Comparison of ENCODE assay signal across 8 cellular contexts in the genomic region with DNA sequence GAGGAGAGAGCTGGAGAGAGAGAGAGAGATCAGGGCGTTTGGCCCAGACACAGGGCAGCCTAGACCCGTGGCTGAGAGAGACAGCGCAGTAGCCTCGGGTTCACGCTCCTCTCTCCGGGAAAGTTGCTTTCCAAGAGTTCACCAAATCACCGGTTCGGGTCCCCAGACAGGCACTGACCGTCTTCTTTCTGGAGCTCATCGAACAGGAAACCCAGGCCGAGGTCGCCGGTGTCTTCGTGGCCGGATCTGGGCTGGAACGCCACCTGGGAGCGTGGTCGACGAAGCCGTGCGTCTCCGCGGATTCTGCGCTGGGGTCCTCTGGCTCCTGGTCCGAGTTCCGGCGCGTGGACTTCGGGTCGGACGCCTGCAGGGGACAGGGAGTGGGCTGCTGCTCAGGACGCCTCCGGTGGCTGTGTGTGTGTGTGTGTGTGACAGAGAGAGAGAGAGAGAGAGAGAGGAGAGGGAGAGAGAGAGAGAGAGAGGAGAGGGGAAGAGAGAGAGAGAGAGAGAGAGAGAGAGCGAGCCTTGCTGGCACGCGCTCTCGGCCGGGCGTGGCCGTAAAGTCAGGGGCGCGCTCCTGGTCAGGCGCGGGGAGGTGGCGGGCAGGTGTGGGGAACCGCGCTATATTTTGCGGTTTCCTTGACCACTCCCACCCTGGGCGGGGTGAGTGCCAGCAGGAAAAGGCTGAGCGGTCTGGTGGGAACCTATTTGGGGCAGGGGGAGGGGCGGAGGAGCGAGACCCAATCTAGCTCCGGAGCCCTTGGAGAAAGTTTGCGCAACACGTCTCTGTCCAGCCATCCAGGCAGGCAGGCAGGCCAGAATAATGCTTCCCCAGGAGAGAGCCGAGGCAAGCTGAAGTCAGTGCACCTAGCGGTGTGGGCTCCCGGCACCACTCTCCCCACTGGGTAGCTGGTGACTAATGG.
DNase-seq lines count a peak whose midpoint lies in the region; ATAC-seq and TF ChIP-seq lines count a peak whose summit lies in the region.

No MANE protein-coding gene starts in this region.

- H3K4me1 Mint-ChIP-seq in activated naive CD4-positive, alpha-beta T cell treated with anti-CD3 and anti-CD28 coated beads for 36 hours (ENCODE audit: low read depth): peaks cover 8% of the 10 kb centered on the region

- CTCF ChIA-PET in activated naive CD4-positive, alpha-beta T cell treated with anti-CD3 and anti-CD28 coated beads for 36 hours (lab: Charles Lee): interaction anchor here (1.0 kb wide), 1 partner anchor 189 kb away, joined by 4 read pairs; no protein-coding TSS in a partner anchor

- H3K27me3 Mint-ChIP-seq in activated naive CD4-positive, alpha-beta T cell treated with anti-CD3 and anti-CD28 coated beads for 36 hours (ENCODE audit: low read depth): peaks cover 19% of the 10 kb centered on the region

- intact Hi-C loops in activated naive CD4-positive, alpha-beta T cell treated with anti-CD3 and anti-CD28 coated beads for 36 hours (cut with micrococcal nuclease): no loop called here
- intact Hi-C loops in ascending aorta (cut with DNase I): no loop called here

- ATAC-seq in upper lobe of left lung (ENCODE audit: low FRiP score in 2 of 2): peak; percentile 36 to 66
- ATAC-seq in HG03432 (IDR thresholded peaks at IDR 0.05; ENCODE audit: unreplicated experiment): no peak

- H3K9me3 ChIP-seq in ascending aorta: no peaks in the 10 kb centered on the region
- H3K9me3 ChIP-seq in liver (ENCODE audit: control insufficient read depth in 4 of 4, low read length in 3 of 4): no peaks in the 10 kb centered on the region
- no peaks in the 10 kb centered on the region for H3K9me3 ChIP-seq in upper lobe of left lung

- no peak for TF ChIP-seq CTCF in ascending aorta (IDR thresholded peaks at IDR 0.05)
- TF ChIP-seq CTCF in liver (IDR thresholded peaks at IDR 0.05; ENCODE audit: low read depth, low read length, missing input control): no peak
- TF ChIP-seq CTCF in upper lobe of left lung (IDR thresholded peaks at IDR 0.05): peak in 2 of 6 experiments; percentile 11 to 14

- no peak for TF ChIP-seq EP300 in upper lobe of left lung (IDR thresholded peaks at IDR 0.05)

- H3K9me3 Mint-ChIP-seq in activated naive CD4-positive, alpha-beta T cell treated with anti-CD3 and anti-CD28 coated beads for 36 hours: no peaks in the 10 kb centered on the region

- H3K4me1 ChIP-seq in ascending aorta (no peaks in the 10 kb centered on the region), liver (ENCODE audit: control insufficient read depth in 4 of 4, insufficient read depth in 4 of 4, low read length in 3 of 4) (peaks cover 3 to 15% (median 9%) of the 10 kb centered on the region in 4 donors), upper lobe of left lung (peaks cover 0 to 13% (median 6%) of the 10 kb centered on the region in 4 donors)

- H3K27ac Mint-ChIP-seq in activated naive CD4-positive, alpha-beta T cell treated with anti-CD3 and anti-CD28 coated beads for 36 hours: no peak overlapping the region

- H3K4me3 ChIP-seq in ascending aorta (peak overlapping the region; percentile 25 to 53), liver (ENCODE audit: low read depth in 1 of 3, low read length in 3 of 3) (peak overlapping the region in 2 of 3 donors; percentile 6 to 34), upper lobe of left lung (peak overlapping the region in 3 of 4 donors; percentile 29 to 42 (median 37))

- H3K36me3 ChIP-seq in ascending aorta (no peaks in the 10 kb centered on the region), liver (ENCODE audit: control insufficient read depth in 4 of 4, insufficient read depth in 3 of 4, low read depth in 1 of 4, low read length in 3 of 4) (no peaks in the 10 kb centered on the region), upper lobe of left lung (no peaks in the 10 kb centered on the region)

- DNase-seq in activated naive CD4-positive, alpha-beta T cell treated with anti-CD3 and anti-CD28 coated beads for 36 hours: no peak
- no peak for DNase-seq in activated naive CD4-positive, alpha-beta T cell (lab: John Stamatoyannopoulos, UW)
- DNase-seq in ascending aorta (ENCODE audit: low spot score in 2 of 2) (no peak), upper lobe of left lung (peak; percentile 35 to 61), SHP77 treated with DMSO at 0.1 percent for 48 hours (lab: John Stamatoyannopoulos, UW) (no peak), NCI-H2227 (lab: John Stamatoyannopoulos, UW; ENCODE audit: unreplicated experiment) (no peak)

- no peaks in the 10 kb centered on the region for H3K27me3 ChIP-seq in ascending aorta
- H3K27me3 ChIP-seq in liver (ENCODE audit: control insufficient read depth in 4 of 4, insufficient read depth in 4 of 4, low read length in 3 of 4): peaks cover 0 to 18% (median 1%) of the 10 kb centered on the region in 4 donors
- H3K27me3 ChIP-seq in upper lobe of left lung: no peaks in the 10 kb centered on the region

- no peak for TF ChIP-seq POLR2A in upper lobe of left lung (IDR thresholded peaks at IDR 0.05)

- WGBS in liver: 3% methylated on average over 58 of the region's 58 CpGs
- 3 to 39% methylated on average over 14 to 49 of the region's 58 CpGs for WGBS in upper lobe of left lung, 2 donors

- no peak overlapping the region for H3K9ac ChIP-seq in liver (ENCODE audit: low read depth in 1 of 2, low read length in 2 of 2)

- no peaks in the 10 kb centered on the region for H3K36me3 Mint-ChIP-seq in activated naive CD4-positive, alpha-beta T cell treated with anti-CD3 and anti-CD28 coated beads for 36 hours (ENCODE audit: low read depth)

- H3K27ac ChIP-seq in ascending aorta: no peak overlapping the region
- no peak overlapping the region for H3K27ac ChIP-seq in liver (ENCODE audit: low read depth in 1 of 2, low read length in 2 of 2)
- no peak overlapping the region for H3K27ac ChIP-seq in upper lobe of left lung

- TF ChIP-seq RAD21 in liver (IDR thresholded peaks at IDR 0.05): no peak

- H3K4me3 Mint-ChIP-seq in activated naive CD4-positive, alpha-beta T cell treated with anti-CD3 and anti-CD28 coated beads for 36 hours: peak overlapping the region; percentile 62

TF ChIP-seq in liver, 16 proteins besides CTCF, POLR2A, EP300 and RAD21:
- no peak for TF ChIP-seq JUND (IDR thresholded peaks at IDR 0.05)
- no peak for TF ChIP-seq REST (IDR thresholded peaks at IDR 0.05)

Comparison
In these comparisons a context has a peak if more than half of its experiments do, and no peak if none do; other contexts are left out.
1. DNase-seq: peak in upper lobe of left lung (2 of 2); none in activated naive CD4-positive, alpha-beta T cell treated with anti-CD3 and anti-CD28 coated beads for 36 hours (single experiment), activated naive CD4-positive, alpha-beta T cell (0 of 4), ascending aorta (0 of 2), SHP77 treated with DMSO at 0.1 percent for 48 hours (single experiment) and NCI-H2227 (single experiment).
2. Peak in every context shown above with its lines, with median percentiles within 50 percentile points of each other: H3K4me3 ChIP-seq.